ENCODE assay signal across 8 cellular contexts in genomic region chr2:10895231-10895630, GRCh38. TPM values are rescaled to one million over a fixed set of nuclear protein-coding genes. Genes with fewer than 3 reads are reported as not detected.
"Had no signal": no experiment of that assay in that cellular context is flagged by ENCODE, and none has a peak within 500 bp of the region (broad histone marks: within the 10 kb centered on the region; RNA-seq: fewer than 3 reads in every experiment).

No MANE protein-coding gene starts in this region.

- H3K9me3 ChIP-seq: HAP-1 had no signal

- ATAC-seq: HCT116, HepG2 had no signal

- H3K4me1 ChIP-seq: HAP-1 had no signal

- H3K4me2 ChIP-seq: GM23338 had no signal

- H3K27ac Mint-ChIP-seq: GM23338, HFFc6, IgD-negative memory B cell had no signal

- H3K36me3 ChIP-seq: HAP-1 had no signal

- H3K27ac ChIP-seq: HL-60 had no signal

- H3K4me3 ChIP-seq: GM23338, HAP-1 had no signal

- DNase-seq: HFFc6, KBM-7 had no signal

- H3K4me1 Mint-ChIP-seq: IgD-negative memory B cell had no signal

- H3K4me3 Mint-ChIP-seq: GM23338, HFFc6, IgD-negative memory B cell had no signal

- H3K36me3 Mint-ChIP-seq: IgD-negative memory B cell had no signal

- H3K9me3 Mint-ChIP-seq: GM23338, HFFc6 had no signal

RNA-seq across cellular contexts. Expression of gene KCNF1, which starts 16.5 kb away (rescaled TPM):
- polyA plus RNA-seq: IgD-negative memory B cell had no signal
